ENCODE assay signal across 8 cellular contexts in genomic region chr7:98399462-98399861, GRCh38. TPM values are rescaled to one million over a fixed set of nuclear protein-coding genes. Genes with fewer than 3 reads are reported as not detected.
DNase-seq lines count a peak whose midpoint lies in the region; ATAC-seq, FAIRE-seq and TF ChIP-seq lines count a peak whose summit lies in the region.

No MANE protein-coding gene starts in this region.

- no peaks in the 10 kb centered on the region for H3K36me3 Mint-ChIP-seq in CD4-positive, alpha-beta T cell (ENCODE audit: low read depth)

- H4K20me1 ChIP-seq in KMS-11 (ENCODE audit: insufficient read depth), result no peaks in the 10 kb centered on the region

- no peak overlapping the region for H2AFZ ChIP-seq in KMS-11 (ENCODE audit: low read depth)

- peak overlapping the region; percentile 31 for H3K4me3 Mint-ChIP-seq in CD4-positive, alpha-beta T cell

- no peaks in the 10 kb centered on the region for H3K9me3 Mint-ChIP-seq in CD4-positive, alpha-beta T cell

- H3K4me3 ChIP-seq in KMS-11 (IDR thresholded peaks at IDR 0.05; ENCODE audit: insufficient read depth, low read depth, low read length), result no peak overlapping the region
- peak overlapping the region; percentile 87 for H3K4me3 ChIP-seq in bronchial epithelial cell (ENCODE audit: low read depth, low read length)

- H3K27me3 Mint-ChIP-seq in CD4-positive, alpha-beta T cell, result peaks cover 24% of the 10 kb centered on the region

- no peak for FAIRE-seq in bronchial epithelial cell (lab: Jason Lieb, UNC)

- H3K9ac ChIP-seq in KMS-11, result no peak overlapping the region

- H3K9me3 ChIP-seq in CD4-positive, alpha-beta T cell (ENCODE audit: control insufficient read depth, low read length), result no peaks in the 10 kb centered on the region

- H3K27ac Mint-ChIP-seq in CD4-positive, alpha-beta T cell, result no peak overlapping the region

- CTCF ChIA-PET in CD4-positive, alpha-beta T cell (lab: Charles Lee), result no interaction called here

- no peak for TF ChIP-seq CTCF in CD4-positive, alpha-beta T cell (IDR thresholded peaks at IDR 0.05)
- TF ChIP-seq CTCF in KMS-11 (conservative IDR thresholded peaks at IDR 0.05; ENCODE audit: low read depth, low read length) (no peak), bronchial epithelial cell (IDR thresholded peaks at IDR 0.05; ENCODE audit: insufficient read depth, low read length, severe bottlenecking) (no peak)

- POLR2A ChIA-PET in CD4-positive, alpha-beta T cell (lab: Charles Lee), result no interaction called here

- no peak overlapping the region for H3K27ac ChIP-seq in CD4-positive, alpha-beta T cell (ENCODE audit: low read depth, low read length)
- no peak overlapping the region for H3K27ac ChIP-seq in KMS-11

- H3K36me3 ChIP-seq in KMS-11 (ENCODE audit: insufficient read depth) (no peaks in the 10 kb centered on the region), bronchial epithelial cell (ENCODE audit: control insufficient read depth, insufficient read depth, low read length) (no peaks in the 10 kb centered on the region)

- intact Hi-C loops in CD4-positive, alpha-beta T cell (cut with DNase I, micrococcal nuclease), result no loop called here

- peaks cover 7% of the 10 kb centered on the region for H3K4me1 Mint-ChIP-seq in CD4-positive, alpha-beta T cell (ENCODE audit: low read depth)

- no peak for DNase-seq in CD4-positive, alpha-beta T cell
- DNase-seq in bronchial epithelial cell (ENCODE audit: low read depth) (peak; percentile 91), myocyte (ENCODE audit: low read depth) (peak; percentile 36), UCSD-AML1 (lab: John Stamatoyannopoulos, UW; ENCODE audit: unreplicated experiment) (no peak), inferior parietal cortex (ENCODE audit: extremely low spot score) (no peak)

- no peak for ATAC-seq in CD4-positive, alpha-beta T cell (ENCODE audit: poor library complexity)
- no peak for ATAC-seq in HG02571 (IDR thresholded peaks at IDR 0.05; ENCODE audit: unreplicated experiment)
- ATAC-seq in GM19351 (IDR thresholded peaks at IDR 0.05; ENCODE audit: unreplicated experiment), result no peak

- peak overlapping the region; percentile 8; the same call in 1 of the 2 replicates for H3K4me2 ChIP-seq in KMS-11

- H3K79me2 ChIP-seq in KMS-11 (ENCODE audit: insufficient read depth, low read depth), result peaks cover 17% of the 10 kb centered on the region; the same call in 1 of the 2 replicates

- H3K27me3 ChIP-seq in CD4-positive, alpha-beta T cell (ENCODE audit: control insufficient read depth, insufficient read depth, low read length), result no peaks in the 10 kb centered on the region
- H3K27me3 ChIP-seq in KMS-11 (ENCODE audit: insufficient read depth, low read depth) (no peaks in the 10 kb centered on the region), bronchial epithelial cell (ENCODE audit: control insufficient read depth, insufficient read depth, low read length) (no peaks in the 10 kb centered on the region)

- peaks cover 14% of the 10 kb centered on the region for H3K4me1 ChIP-seq in KMS-11 (ENCODE audit: low read depth, poor library complexity, severe bottlenecking)

RNA-seq across cellular contexts. Expression of gene BAIAP2L1, which starts 1.4 kb away (rescaled TPM):
- total RNA-seq in CD4-positive, alpha-beta T cell, result under 1 TPM; 0.33 to 0.61 TPM
- total RNA-seq in bronchial epithelial cell (19.7 and 22.4 TPM in 2 replicates), myocyte (19.7 and 21.3 TPM in 2 replicates)
- polyA plus RNA-seq in myocyte (2012), result 10.5 TPM

Comparison
In these comparisons a context has a peak if more than half of its experiments do, and no peak if none do; other contexts are left out.
1. DNase-seq: peak in bronchial epithelial cell (single experiment) and myocyte (single experiment); none in CD4-positive, alpha-beta T cell (0 of 10), UCSD-AML1 (single experiment) and inferior parietal cortex (single experiment).
2. RNA of gene BAIAP2L1, which starts 1.4 kb away (total RNA-seq): 19.7 to 22.4 TPM in bronchial epithelial cell and 19.7 to 21.3 TPM in myocyte; 0.33 to 0.61 TPM in CD4-positive, alpha-beta T cell; every median in the first group is over 10 times any median in the second.